8 cellular contexts compared by ENCODE assay signal in the genomic region with DNA sequence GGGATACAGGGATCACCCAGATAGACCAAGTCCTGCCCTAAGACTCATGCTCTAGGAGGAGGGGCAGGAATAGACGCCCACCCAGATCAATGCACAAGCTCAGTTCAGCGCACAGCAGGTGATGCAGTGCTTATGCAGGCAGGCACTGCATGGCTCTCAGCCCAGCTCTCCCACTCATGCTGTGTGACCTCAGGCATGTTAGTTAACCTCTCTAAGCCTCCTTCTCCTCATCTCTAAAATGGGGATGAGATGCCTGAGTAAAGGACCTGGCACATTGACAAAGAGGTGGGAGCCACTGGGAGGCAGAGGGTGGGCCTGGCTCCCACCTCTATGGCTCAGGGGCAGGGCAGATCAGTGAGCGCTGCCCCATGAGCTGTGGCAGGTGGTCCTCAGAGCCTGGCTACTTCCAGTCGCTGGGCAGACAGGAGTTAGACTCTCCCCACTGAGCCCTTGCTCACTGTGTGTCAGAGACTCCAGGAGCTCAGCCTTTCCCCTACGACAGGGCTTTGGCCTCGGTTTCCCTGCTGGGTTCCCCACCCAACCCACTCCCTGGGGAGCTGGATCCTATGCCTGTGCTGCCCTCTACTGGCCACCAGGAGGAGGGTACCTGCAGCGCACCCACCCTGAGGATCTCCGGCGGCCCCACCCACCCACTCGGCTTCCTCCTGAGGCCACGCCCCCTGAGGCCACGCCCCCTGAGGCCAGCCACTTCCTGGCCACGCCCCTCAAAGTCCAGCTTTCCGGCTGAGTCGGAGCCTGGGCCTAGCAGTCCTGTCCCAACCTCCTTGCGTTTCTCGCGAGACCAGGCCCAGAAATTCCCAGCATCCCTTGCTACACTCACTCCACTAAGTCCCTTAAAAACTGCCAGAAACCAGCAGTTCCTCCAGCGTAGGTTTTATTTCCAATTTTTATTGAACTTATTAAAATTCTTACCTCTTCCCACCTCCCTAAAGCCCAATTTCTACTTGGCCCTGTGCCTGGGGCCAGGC.
A peak's percentile ranks its signal among the peaks of the same experiment; 100 is the strongest.
DNase-seq lines count a peak whose midpoint lies in the region; ATAC-seq, FAIRE-seq and TF ChIP-seq lines count a peak whose summit lies in the region.

No MANE protein-coding gene starts in this region.

- peaks cover 1% of the 10 kb centered on the region for H3K36me3 Mint-ChIP-seq in activated naive CD4-positive, alpha-beta T cell treated with anti-CD3 and anti-CD28 coated beads for 36 hours (ENCODE audit: low read depth)

- intact Hi-C loops in activated naive CD4-positive, alpha-beta T cell treated with anti-CD3 and anti-CD28 coated beads for 36 hours (cut with micrococcal nuclease): loop anchor here (10.0 kb wide), 1 partner anchor 233 kb away; no protein-coding TSS in a partner anchor
- intact Hi-C loops in left ventricle myocardium inferior (cut with micrococcal nuclease): no loop called here

- H3K4me1 Mint-ChIP-seq in activated naive CD4-positive, alpha-beta T cell treated with anti-CD3 and anti-CD28 coated beads for 36 hours (ENCODE audit: low read depth): no peaks in the 10 kb centered on the region

- DNase-seq in COR-L47 (lab: John Stamatoyannopoulos, UW) (peak; percentile 40), HT1080 (ENCODE audit: low read depth) (peak; percentile 81), SJSA1 (ENCODE audit: low read depth in 1 of 2, low spot score in 2 of 2) (peak; percentile 37 to 88), left ventricle myocardium inferior (peak; percentile 33), small intestine (peak; percentile 48)
- DNase-seq in activated naive CD4-positive, alpha-beta T cell treated with anti-CD3 and anti-CD28 coated beads for 36 hours: peak; percentile 75

- FAIRE-seq in small intestine (lab: Jason Lieb, UNC): no peak

- H3K4me1 ChIP-seq in SJSA1 (replicated peaks) (no peaks in the 10 kb centered on the region), left ventricle myocardium inferior (no peaks in the 10 kb centered on the region), small intestine (ENCODE audit: control insufficient read depth in 2 of 2, insufficient read depth in 1 of 2, low read depth in 1 of 2, low read length in 1 of 2) (no peaks in the 10 kb centered on the region)

- no peak overlapping the region for H3K27ac Mint-ChIP-seq in activated naive CD4-positive, alpha-beta T cell treated with anti-CD3 and anti-CD28 coated beads for 36 hours

- no peak overlapping the region for H3K4me3 ChIP-seq in SJSA1
- no peak overlapping the region for H3K4me3 ChIP-seq in left ventricle myocardium inferior
- no peak overlapping the region for H3K4me3 ChIP-seq in small intestine (ENCODE audit: low read depth in 1 of 2, low read length in 2 of 2)

- ATAC-seq in GM21528 (IDR thresholded peaks at IDR 0.05; ENCODE audit: low FRiP score, unreplicated experiment): no peak
- no peak for ATAC-seq in GM19463 (IDR thresholded peaks at IDR 0.05; ENCODE audit: unreplicated experiment)

- H3K27me3 ChIP-seq in SJSA1 (replicated peaks) (no peaks in the 10 kb centered on the region), left ventricle myocardium inferior (ENCODE audit: low read depth) (peaks cover 21% of the 10 kb centered on the region), small intestine (ENCODE audit: control insufficient read depth in 2 of 2, insufficient read depth in 2 of 2, low read length in 2 of 2) (no peaks in the 10 kb centered on the region)

- peaks cover 19% of the 10 kb centered on the region for H3K9me3 Mint-ChIP-seq in activated naive CD4-positive, alpha-beta T cell treated with anti-CD3 and anti-CD28 coated beads for 36 hours

- 35 to 43% (median 41%) methylated on average over 18 to 19 of the region's 19 CpGs for WGBS in small intestine, 3 donors

- H3K27ac ChIP-seq in SJSA1 (no peak overlapping the region), left ventricle myocardium inferior (replicated peaks) (no peak overlapping the region), small intestine (ENCODE audit: low read depth in 1 of 2, low read length in 1 of 2) (no peak overlapping the region)

- peaks cover 4% of the 10 kb centered on the region; the same call in 1 of the 2 replicates for H3K9me3 ChIP-seq in SJSA1 (replicated peaks)
- H3K9me3 ChIP-seq in left ventricle myocardium inferior (replicated peaks): peaks cover 34% of the 10 kb centered on the region
- no peaks in the 10 kb centered on the region for H3K9me3 ChIP-seq in small intestine (ENCODE audit: control insufficient read depth, low read depth)

- TF ChIP-seq CTCF in left ventricle myocardium inferior (IDR thresholded peaks at IDR 0.05; ENCODE audit: borderline replicate concordance): peak; percentile 59

- H3K27me3 Mint-ChIP-seq in activated naive CD4-positive, alpha-beta T cell treated with anti-CD3 and anti-CD28 coated beads for 36 hours (ENCODE audit: low read depth): no peaks in the 10 kb centered on the region

- CTCF ChIA-PET in activated naive CD4-positive, alpha-beta T cell treated with anti-CD3 and anti-CD28 coated beads for 36 hours (lab: Charles Lee): interaction anchor here (1.2 kb wide), 1 partner anchor 20 kb away, joined by 3 read pairs; no protein-coding TSS in a partner anchor

- no peaks in the 10 kb centered on the region for H3K36me3 ChIP-seq in SJSA1
- H3K36me3 ChIP-seq in left ventricle myocardium inferior: no peaks in the 10 kb centered on the region
- H3K36me3 ChIP-seq in small intestine (ENCODE audit: control insufficient read depth in 2 of 2, insufficient read depth in 2 of 2, low read length in 2 of 2): no peaks in the 10 kb centered on the region

- no peak overlapping the region for H3K4me3 Mint-ChIP-seq in activated naive CD4-positive, alpha-beta T cell treated with anti-CD3 and anti-CD28 coated beads for 36 hours
